Comparison of ENCODE assay signal across 1 cellular context in genomic region chrX:15719324-15719968, GRCh38.
TF ChIP-seq lines count a peak whose summit lies in the region.

No MANE protein-coding gene starts in this region.

TF ChIP-seq in GM23338, 12 proteins besides CTCF, POLR2A, EP300 and RAD21 (continued from another document):
- no peak for TF ChIP-seq ZNF462 (CRISPR knock-in tag; IDR thresholded peaks at IDR 0.05)
- no peak for TF ChIP-seq EZH2phosphoT487 (IDR thresholded peaks at IDR 0.05; ENCODE audit: unreplicated experiment)
- TF ChIP-seq EZH2 (IDR thresholded peaks at IDR 0.05; ENCODE audit: low read depth, unreplicated experiment): no peak
